Comparison of ENCODE assay signal across 2 cellular contexts in the genomic region with DNA sequence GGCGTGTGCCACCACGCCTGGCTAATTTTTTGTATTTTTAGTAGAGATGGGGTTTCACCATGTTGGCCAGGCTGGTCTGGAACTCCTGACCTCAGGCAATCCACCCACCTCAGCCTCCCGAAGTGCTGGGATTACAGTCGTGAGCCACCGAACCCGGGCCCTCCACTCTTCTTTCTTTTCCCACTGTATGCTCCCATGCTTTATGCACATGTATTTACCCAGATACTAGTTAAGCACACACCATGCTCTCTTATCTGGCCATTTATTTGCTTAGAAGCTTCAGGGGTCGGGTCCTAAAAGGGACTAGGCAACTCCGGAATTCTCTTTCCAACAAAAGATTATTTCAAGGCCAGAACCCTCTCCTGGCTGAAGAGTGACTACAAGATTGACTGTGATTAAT. TPM values are rescaled to one million over a fixed set of nuclear protein-coding genes. Genes with fewer than 3 reads are reported as not detected.
"Had no signal": no experiment of that assay in that cellular context is flagged by ENCODE, and none has a peak within 500 bp of the region (broad histone marks: within the 10 kb centered on the region; RNA-seq: fewer than 3 reads in every experiment).

No MANE protein-coding gene starts in this region.

RNA-seq across cellular contexts. Expression of a gene that starts 38.7 kb away (rescaled TPM):
- total RNA-seq: fibroblast of villous mesenchyme, foreskin keratinocyte had no signal
- polyA plus RNA-seq: foreskin keratinocyte had no signal
